Comparison of ENCODE assay signal across 12 cellular contexts in genomic region chr5:39224196-39224754, GRCh38. TPM values are rescaled to one million over a fixed set of nuclear protein-coding genes. Genes with fewer than 3 reads are reported as not detected.
A peak's percentile ranks its signal among the peaks of the same experiment; 100 is the strongest.
DNase-seq lines count a peak whose midpoint lies in the region; ATAC-seq, FAIRE-seq and TF ChIP-seq lines count a peak whose summit lies in the region.
"Had no signal": no experiment of that assay in that cellular context is flagged by ENCODE, and none has a peak within 500 bp of the region (broad histone marks: within the 10 kb centered on the region; RNA-seq: fewer than 3 reads in every experiment).

No MANE protein-coding gene starts in this region.

- H3K9me3 Mint-ChIP-seq in astrocyte (ENCODE audit: unreplicated experiment): no peaks in the 10 kb centered on the region
- no peaks in the 10 kb centered on the region for H3K9me3 Mint-ChIP-seq in CD8-positive, alpha-beta T cell

- no peak overlapping the region for H3K4me2 ChIP-seq in astrocyte (ENCODE audit: low read length)

- H3K4me1 Mint-ChIP-seq in astrocyte (ENCODE audit: low read depth, unreplicated experiment): no peaks in the 10 kb centered on the region
- H3K4me1 Mint-ChIP-seq in CD8-positive, alpha-beta T cell (ENCODE audit: low read depth): peaks cover 28% of the 10 kb centered on the region
- H3K4me1 Mint-ChIP-seq: B cell had no signal

- intact Hi-C loops in Right ventricle myocardium inferior (cut with DNase I) (no loop called here), left ventricle myocardium inferior (cut with micrococcal nuclease) (no loop called here), lower lobe of right lung (cut with DNase I) (loop anchor here (10.0 kb wide), 1 partner anchor 341 kb away; no protein-coding TSS in a partner anchor)
- intact Hi-C loops in CD8-positive, alpha-beta T cell (cut with DNase I, micrococcal nuclease): no loop called here

- H3K9me3 ChIP-seq in left ventricle myocardium inferior (replicated peaks): no peaks in the 10 kb centered on the region
- H3K9me3 ChIP-seq in astrocyte (ENCODE audit: insufficient read depth, low read depth, low read length): no peaks in the 10 kb centered on the region
- H3K9me3 ChIP-seq in lower lobe of right lung: no peaks in the 10 kb centered on the region
- H3K9me3 ChIP-seq in CD8-positive, alpha-beta T cell (ENCODE audit: low read length): no peaks in the 10 kb centered on the region

- no peak overlapping the region for H3K27ac Mint-ChIP-seq in astrocyte (ENCODE audit: unreplicated experiment)
- H3K27ac Mint-ChIP-seq in CD8-positive, alpha-beta T cell: no peak overlapping the region
- H3K27ac Mint-ChIP-seq: B cell had no signal

- no peaks in the 10 kb centered on the region for H3K27me3 Mint-ChIP-seq in astrocyte (ENCODE audit: low read depth, unreplicated experiment)
- no peaks in the 10 kb centered on the region for H3K27me3 Mint-ChIP-seq in CD8-positive, alpha-beta T cell (ENCODE audit: low read depth)
- H3K27me3 Mint-ChIP-seq: B cell had no signal

- H3K4me3 ChIP-seq in left ventricle myocardium inferior (no peak overlapping the region), astrocyte (ENCODE audit: insufficient read depth, low read depth, low read length) (no peak overlapping the region), lower lobe of right lung (no peak overlapping the region)
- no peak overlapping the region for H3K4me3 ChIP-seq in CD8-positive, alpha-beta T cell (ENCODE audit: low read depth, low read length)

- no peak for TF ChIP-seq CTCF in left ventricle myocardium inferior (IDR thresholded peaks at IDR 0.05; ENCODE audit: borderline replicate concordance)
- TF ChIP-seq CTCF in astrocyte (IDR thresholded peaks at IDR 0.05; ENCODE audit: insufficient read depth, low read depth, low read length): no peak
- no peak for TF ChIP-seq CTCF in lower lobe of right lung (IDR thresholded peaks at IDR 0.05)
- no peak for TF ChIP-seq CTCF in CD8-positive, alpha-beta T cell (IDR thresholded peaks at IDR 0.05)

- no peak for FAIRE-seq in astrocyte (lab: Jason Lieb, UNC)
- peak; percentile 30 for FAIRE-seq in urothelium cell line (lab: Jason Lieb, UNC)
- FAIRE-seq: GM18507 had no signal

- ATAC-seq in Right ventricle myocardium inferior (peak; percentile 70), lower lobe of right lung (peak; percentile 50 to 73), GM19324 (IDR thresholded peaks at IDR 0.05; ENCODE audit: low FRiP score, unreplicated experiment) (no peak)
- no peak for ATAC-seq in CD8-positive, alpha-beta T cell

- H3K36me3 ChIP-seq in left ventricle myocardium inferior (no peaks in the 10 kb centered on the region), astrocyte (ENCODE audit: insufficient read depth, low read length) (no peaks in the 10 kb centered on the region), lower lobe of right lung (no peaks in the 10 kb centered on the region)
- H3K36me3 ChIP-seq in CD8-positive, alpha-beta T cell (ENCODE audit: insufficient read depth, low read length): no peaks in the 10 kb centered on the region

- DNase-seq in Right ventricle myocardium inferior (ENCODE audit: missing footprints) (peak; percentile 68), left ventricle myocardium inferior (no peak), astrocyte (ENCODE audit: low read depth) (peak; percentile 1), lower lobe of right lung (peak; percentile 55), urothelium cell line (ENCODE audit: low spot score) (no peak), HuH-7.5 (ENCODE audit: low spot score) (no peak)
- no peak for DNase-seq in CD8-positive, alpha-beta T cell
- DNase-seq: head of caudate nucleus, NCI-H1092 had no signal

- no peak overlapping the region for H3K9ac ChIP-seq in astrocyte (ENCODE audit: low read length)

- H4K20me1 ChIP-seq in astrocyte (ENCODE audit: insufficient read depth, low read length): no peaks in the 10 kb centered on the region

- H3K27ac ChIP-seq in left ventricle myocardium inferior (replicated peaks): no peak overlapping the region
- H3K27ac ChIP-seq in astrocyte (ENCODE audit: low read depth, low read length): no peak overlapping the region
- no peak overlapping the region for H3K27ac ChIP-seq in lower lobe of right lung
- H3K27ac ChIP-seq in CD8-positive, alpha-beta T cell (ENCODE audit: low read depth, low read length): no peak overlapping the region

- H3K4me3 Mint-ChIP-seq in astrocyte (ENCODE audit: unreplicated experiment): no peak overlapping the region
- H3K4me3 Mint-ChIP-seq in CD8-positive, alpha-beta T cell: no peak overlapping the region
- H3K4me3 Mint-ChIP-seq: B cell had no signal

- POLR2A ChIA-PET in CD8-positive, alpha-beta T cell (lab: Charles Lee): no interaction called here

- no peaks in the 10 kb centered on the region for H3K79me2 ChIP-seq in astrocyte (ENCODE audit: insufficient read depth, low read length)

- no peaks in the 10 kb centered on the region for H3K36me3 Mint-ChIP-seq in astrocyte (ENCODE audit: low read depth, unreplicated experiment)
- no peaks in the 10 kb centered on the region for H3K36me3 Mint-ChIP-seq in CD8-positive, alpha-beta T cell

- no peak overlapping the region for H2AFZ ChIP-seq in astrocyte (ENCODE audit: low read depth, low read length)

- H3K27me3 ChIP-seq in left ventricle myocardium inferior (ENCODE audit: low read depth): no peaks in the 10 kb centered on the region
- no peaks in the 10 kb centered on the region for H3K27me3 ChIP-seq in astrocyte (ENCODE audit: insufficient read depth, low read length)
- H3K27me3 ChIP-seq in lower lobe of right lung (ENCODE audit: low read depth): no peaks in the 10 kb centered on the region
- H3K27me3 ChIP-seq in CD8-positive, alpha-beta T cell (ENCODE audit: insufficient read depth, low read length): no peaks in the 10 kb centered on the region

- CTCF ChIA-PET in CD8-positive, alpha-beta T cell (lab: Charles Lee): interaction anchor here (0.6 to 12.2 kb wide), 7 partner anchors 7 to 1184 kb away, joined by 3 to 212 read pairs (median 3); no protein-coding TSS in a partner anchor

- H3K4me1 ChIP-seq in left ventricle myocardium inferior: no peaks in the 10 kb centered on the region
- H3K4me1 ChIP-seq in astrocyte (ENCODE audit: insufficient read depth, low read length): no peaks in the 10 kb centered on the region
- H3K4me1 ChIP-seq in lower lobe of right lung: peaks cover 2% of the 10 kb centered on the region
- H3K4me1 ChIP-seq in CD8-positive, alpha-beta T cell (ENCODE audit: insufficient read depth, low read length): peaks cover 14% of the 10 kb centered on the region

RNA-seq across cellular contexts. Expression of gene FYB1, which starts 4.9 kb away (rescaled TPM):
- total RNA-seq in Right ventricle myocardium inferior: 4.7 TPM
- 4.9 TPM for total RNA-seq in left ventricle myocardium inferior
- total RNA-seq in astrocyte: 0.11 TPM in 1 of 2 replicates, not detected in the other
- total RNA-seq in lower lobe of right lung: 51.0 TPM
- 100 to 1,000 TPM; 250 to 257 TPM for total RNA-seq in CD8-positive, alpha-beta T cell

Comparison
In these comparisons a context has a peak if more than half of its experiments do, and no peak if none do; other contexts are left out.
1. DNase-seq: peak in Right ventricle myocardium inferior (single experiment), astrocyte (single experiment) and lower lobe of right lung (single experiment); none in left ventricle myocardium inferior (single experiment), urothelium cell line (single experiment), HuH-7.5 (single experiment) and CD8-positive, alpha-beta T cell (0 of 7).
2. ATAC-seq: peak in Right ventricle myocardium inferior (single experiment) and lower lobe of right lung (2 of 2); none in CD8-positive, alpha-beta T cell (single experiment) and GM19324 (single experiment).